10 cellular contexts compared by ENCODE assay signal in genomic region chr10:30124706-30125105, GRCh38.
"Had no signal": no experiment of that assay in that cellular context is flagged by ENCODE, and none has a peak within 500 bp of the region (broad histone marks: within the 10 kb centered on the region; RNA-seq: fewer than 3 reads in every experiment).

No MANE protein-coding gene starts in this region.

- H2AFZ ChIP-seq: GM23248 had no signal

- H3K4me3 ChIP-seq: GM23248, HAP-1, K562 had no signal

- DNase-seq: GM23248, GOT3, H7, HFFc6, IMR-90, KG1 had no signal

- H3K36me3 ChIP-seq: HAP-1 had no signal

- ATAC-seq: HCT116, K562 had no signal

- H3K27ac ChIP-seq: GM23248, HL-60 had no signal

- H3K9me3 ChIP-seq: HAP-1 had no signal

- H3K4me1 ChIP-seq: HAP-1 had no signal

- H3K9ac ChIP-seq: GM23248 had no signal
